20 cellular contexts compared by ENCODE assay signal in genomic region chr15:64398575-64398974, GRCh38. TPM values are rescaled to one million over a fixed set of nuclear protein-coding genes. Genes with fewer than 3 reads are reported as not detected.
A peak's percentile ranks its signal among the peaks of the same experiment; 100 is the strongest.
DNase-seq lines count a peak whose midpoint lies in the region; ATAC-seq, FAIRE-seq and TF ChIP-seq lines count a peak whose summit lies in the region.
"Had no signal": no experiment of that assay in that cellular context is flagged by ENCODE, and none has a peak within 500 bp of the region (broad histone marks: within the 10 kb centered on the region; RNA-seq: fewer than 3 reads in every experiment).

No MANE protein-coding gene starts in this region.

- H3K27me3 Mint-ChIP-seq in astrocyte (ENCODE audit: low read depth, unreplicated experiment), result no peaks in the 10 kb centered on the region

- H3F3A ChIP-seq in SK-N-SH (replicated peaks; ENCODE audit: insufficient read depth), result peaks cover 12% of the 10 kb centered on the region

- no peaks in the 10 kb centered on the region for H3K9me3 Mint-ChIP-seq in astrocyte (ENCODE audit: unreplicated experiment)
- H3K9me3 Mint-ChIP-seq: CD8-positive, alpha-beta T cell had no signal

- TF ChIP-seq RAD21 in SK-N-SH (IDR thresholded peaks at IDR 0.05; ENCODE audit: low read length), result no peak

- DNase-seq in A172 (ENCODE audit: low spot score) (peak; percentile 67), AG10803 (ENCODE audit: low read depth) (peak; percentile 13), astrocyte (ENCODE audit: low read depth) (peak; percentile 43), myocyte (ENCODE audit: low read depth) (peak; percentile 72), SK-N-SH (no peak)
- DNase-seq: BE2C; CD8-positive, alpha-beta T cell; DMS79; NCI-H1048; NCI-H146; NCI-H2081; NCI-H774; PC-3 had no signal

- WGBS in SK-N-SH (ENCODE audit: low lambda C conversion rate), result 92% methylated on average over 2 of the region's 2 CpGs

- H3K4me3 Mint-ChIP-seq in astrocyte (ENCODE audit: unreplicated experiment), result no peak overlapping the region
- H3K4me3 Mint-ChIP-seq: CD8-positive, alpha-beta T cell had no signal

- FAIRE-seq in astrocyte (lab: Jason Lieb, UNC), result no peak
- FAIRE-seq: D721Med, G401.6, GM12878, H1, K562 had no signal

- H3K4me1 ChIP-seq in astrocyte (ENCODE audit: insufficient read depth, low read length), result no peaks in the 10 kb centered on the region
- H3K4me1 ChIP-seq in SK-N-SH (ENCODE audit: control insufficient read depth in 1 of 2, insufficient read depth in 2 of 2, low read depth in 1 of 2, low read length in 1 of 2), result no peaks in the 10 kb centered on the region
- H3K4me1 ChIP-seq: BE2C had no signal

- H3K4me2 ChIP-seq in astrocyte (ENCODE audit: low read length), result no peak overlapping the region
- H3K4me2 ChIP-seq in SK-N-SH, result no peak overlapping the region

- H3K9me3 ChIP-seq in astrocyte (ENCODE audit: insufficient read depth, low read depth, low read length) (no peaks in the 10 kb centered on the region), SK-N-SH (no peaks in the 10 kb centered on the region)
- H3K9me3 ChIP-seq: BE2C had no signal

- H3K9me2 ChIP-seq in SK-N-SH, result no peaks in the 10 kb centered on the region

- no peaks in the 10 kb centered on the region for H3K79me2 ChIP-seq in astrocyte (ENCODE audit: insufficient read depth, low read length)
- H3K79me2 ChIP-seq in SK-N-SH (ENCODE audit: insufficient read depth), result no peaks in the 10 kb centered on the region

- TF ChIP-seq EP300 in SK-N-SH (IDR thresholded peaks at IDR 0.05; ENCODE audit: borderline replicate concordance in 1 of 2, low read depth in 1 of 2, low read length in 1 of 2), result no peak

- H3K27ac ChIP-seq in astrocyte (ENCODE audit: low read depth, low read length) (no peak overlapping the region), SK-N-SH (ENCODE audit: low read depth in 2 of 2, low read length in 1 of 2) (no peak overlapping the region)

- CTCF ChIA-PET in SK-N-SH (lab: Yijun Ruan, JAX), result interaction anchor here (1.1 kb wide), 1 partner anchor 29 kb away, joined by 3 read pairs; no protein-coding TSS in a partner anchor

- H3K4me3 ChIP-seq in AG10803 (ENCODE audit: low read length) (no peak overlapping the region), astrocyte (ENCODE audit: insufficient read depth, low read depth, low read length) (no peak overlapping the region), SK-N-SH (ENCODE audit: low read depth in 2 of 2, low read length in 1 of 2) (no peak overlapping the region)
- H3K4me3 ChIP-seq: GM12878, K562 had no signal

- H3K4me1 Mint-ChIP-seq in astrocyte (ENCODE audit: low read depth, unreplicated experiment), result peaks cover 10% of the 10 kb centered on the region

- peaks cover 35% of the 10 kb centered on the region for H3K36me3 ChIP-seq in astrocyte (ENCODE audit: insufficient read depth, low read length)
- H3K36me3 ChIP-seq in SK-N-SH (replicated peaks in 1 of 2; ENCODE audit: control insufficient read depth in 1 of 2, insufficient read depth in 2 of 2, low read length in 1 of 2), result peaks cover 32 to 90% of the 10 kb centered on the region in 2 experiments

- H2AFZ ChIP-seq in astrocyte (ENCODE audit: low read depth, low read length) (no peak overlapping the region), SK-N-SH (ENCODE audit: low read depth) (no peak overlapping the region)

- TF ChIP-seq CTCF in AG10803 (conservative IDR thresholded peaks at IDR 0.05; ENCODE audit: low read length) (no peak), astrocyte (IDR thresholded peaks at IDR 0.05; ENCODE audit: insufficient read depth, low read depth, low read length) (no peak), SK-N-SH (IDR thresholded peaks at IDR 0.05) (no peak)

- peaks cover 3% of the 10 kb centered on the region for H4K20me1 ChIP-seq in astrocyte (ENCODE audit: insufficient read depth, low read length)
- H4K20me1 ChIP-seq in SK-N-SH (ENCODE audit: insufficient read depth), result no peaks in the 10 kb centered on the region

- peaks cover 20% of the 10 kb centered on the region for H3K36me3 Mint-ChIP-seq in astrocyte (ENCODE audit: low read depth, unreplicated experiment)

- no peaks in the 10 kb centered on the region for H3K27me3 ChIP-seq in astrocyte (ENCODE audit: insufficient read depth, low read length)
- no peaks in the 10 kb centered on the region for H3K27me3 ChIP-seq in SK-N-SH (ENCODE audit: insufficient read depth)
- H3K27me3 ChIP-seq: BE2C had no signal

- peak overlapping the region; percentile 80 for H3K27ac Mint-ChIP-seq in astrocyte (ENCODE audit: unreplicated experiment)
- H3K27ac Mint-ChIP-seq: CD8-positive, alpha-beta T cell had no signal

- ATAC-seq in HG03095 (IDR thresholded peaks at IDR 0.05; ENCODE audit: unreplicated experiment), result no peak
- no peak for ATAC-seq in GM21529 (IDR thresholded peaks at IDR 0.05; ENCODE audit: unreplicated experiment)
- ATAC-seq: CD8-positive, alpha-beta T cell; GM12878; K562; PC-3 had no signal

- H3K9ac ChIP-seq in astrocyte (ENCODE audit: low read length), result no peak overlapping the region
- H3K9ac ChIP-seq in SK-N-SH, result no peak overlapping the region

- POLR2A ChIA-PET in SK-N-SH (lab: Yijun Ruan, JAX), result no interaction called here

TF ChIP-seq in SK-N-SH, 30 proteins besides CTCF, POLR2A, EP300 and RAD21 (continues in another document):
- TF ChIP-seq USF1 (IDR thresholded peaks at IDR 0.05; ENCODE audit: borderline replicate concordance, low read depth) (no peak), PBX3 (IDR thresholded peaks at IDR 0.05) (no peak), SMC3 (IDR thresholded peaks at IDR 0.05; ENCODE audit: low read depth, low read length) (no peak), EZH2phosphoT487 (IDR thresholded peaks at IDR 0.05; ENCODE audit: borderline replicate concordance, low read depth) (no peak), ELF1 (IDR thresholded peaks at IDR 0.05) (no peak), SIN3A (IDR thresholded peaks at IDR 0.05; ENCODE audit: borderline replicate concordance, low read depth, low read length) (no peak), NFIC (IDR thresholded peaks at IDR 0.05; ENCODE audit: borderline replicate concordance) (no peak), RFX5 (IDR thresholded peaks at IDR 0.05; ENCODE audit: low read length) (no peak), FOXM1 (IDR thresholded peaks at IDR 0.05; ENCODE audit: low read depth) (no peak), REST (IDR thresholded peaks at IDR 0.05; ENCODE audit: low read depth, low read length) (no peak)

RNA-seq across cellular contexts. Expression of gene TRIP4, which starts 10.9 kb away (rescaled TPM):
- 10.3 and 18.3 TPM in 2 replicates for total RNA-seq in A172 (2014; rRNA removed; shearing (Covaris generic))
- 32.0 and 40.7 TPM in 2 replicates for total RNA-seq in astrocyte
- total RNA-seq in myocyte, result 6.3 and 8.3 TPM in 2 replicates
- polyA plus RNA-seq in myocyte (2012), result 14.7 TPM
- 14.5 and 20.3 TPM in 2 replicates for polyA plus RNA-seq in SK-N-SH (2012; rRNA removed)
- 19.1 and 20.1 TPM in 2 replicates for polyA plus RNA-seq in SK-N-SH (2012; cell fraction: cytosol; rRNA removed)
- polyA plus RNA-seq in SK-N-SH (2012; cell fraction: nucleus; rRNA removed), result 12.1 and 19.2 TPM in 2 replicates

RNA-seq across cellular contexts. Expression of gene PCLAF, which starts 17.3 kb away (rescaled TPM):
- 173 and 180 TPM in 2 replicates for total RNA-seq in A172 (2014; rRNA removed; shearing (Covaris generic))
- total RNA-seq in astrocyte (1.8 and 2.5 TPM in 2 replicates), myocyte (2.7 and 4.9 TPM in 2 replicates)
- 0.77 TPM for polyA plus RNA-seq in myocyte (2012)
- polyA plus RNA-seq in SK-N-SH (2012; rRNA removed), result 35.0 and 46.0 TPM in 2 replicates
- 49.5 and 64.5 TPM in 2 replicates for polyA plus RNA-seq in SK-N-SH (2012; cell fraction: cytosol; rRNA removed)
- polyA plus RNA-seq in SK-N-SH (2012; cell fraction: nucleus; rRNA removed), result 9.5 and 14.2 TPM in 2 replicates

RNA-seq across cellular contexts. Expression of gene CSNK1G1, which starts 42.6 kb away (rescaled TPM):
- total RNA-seq in A172 (2014; rRNA removed; shearing (Covaris generic)), result 15.0 and 16.0 TPM in 2 replicates
- total RNA-seq in astrocyte (37.0 and 44.6 TPM in 2 replicates), myocyte (19.3 and 22.1 TPM in 2 replicates)
- 10.8 TPM for polyA plus RNA-seq in myocyte (2012)
- polyA plus RNA-seq in SK-N-SH (2012; rRNA removed), result 10.2 and 14.2 TPM in 2 replicates
- 10.8 and 12.3 TPM in 2 replicates for polyA plus RNA-seq in SK-N-SH (2012; cell fraction: cytosol; rRNA removed)
- 9.9 and 18.4 TPM in 2 replicates for polyA plus RNA-seq in SK-N-SH (2012; cell fraction: nucleus; rRNA removed)

Comparison
In these comparisons a context has a peak if more than half of its experiments do, and no peak if none do; other contexts are left out.
1. RNA of gene PCLAF, which starts 17.3 kb away (total RNA-seq): 173 to 180 TPM in A172; 2.7 to 4.9 TPM in myocyte and 1.8 to 2.5 TPM in astrocyte; every median in the first group is over 10 times any median in the second.